ENCODE assay signal across 22 cellular contexts in genomic region chr6:159305159-159305558, GRCh38.
"Had no signal": no experiment of that assay in that cellular context is flagged by ENCODE, and none has a peak within 500 bp of the region (broad histone marks: within the 10 kb centered on the region; RNA-seq: fewer than 3 reads in every experiment).

No MANE protein-coding gene starts in this region.

- H3K9me3 ChIP-seq: MG63 had no signal

- H3K27me3 ChIP-seq: MG63 had no signal

- DNase-seq: IMR-90, Karpas-422, KG1, MG63, NCI-H1092, NCI-H1105 treated with DMSO at 0.1 percent for 48 hours, NCI-H1417 treated with DMSO at 0.1 percent for 48 hours, NCI-H146, NCI-H1694 treated with DMSO at 0.1 percent for 48 hours, NCI-H2029, NCI-H2081 treated with DMSO at 0.1 percent for 48 hours, NCI-H2171, NCI-H226, NCI-H446, NCI-H510A, NCI-H524 treated with DMSO at 0.1 percent for 48 hours, NCI-H69, NCI-H774, PC-3, SHP77 had no signal

- H3K27ac ChIP-seq: RWPE1, SK-N-MC had no signal

- H3K4me3 ChIP-seq: MG63, SK-N-MC had no signal

- H3K36me3 ChIP-seq: MG63 had no signal
